In the genomic region with DNA sequence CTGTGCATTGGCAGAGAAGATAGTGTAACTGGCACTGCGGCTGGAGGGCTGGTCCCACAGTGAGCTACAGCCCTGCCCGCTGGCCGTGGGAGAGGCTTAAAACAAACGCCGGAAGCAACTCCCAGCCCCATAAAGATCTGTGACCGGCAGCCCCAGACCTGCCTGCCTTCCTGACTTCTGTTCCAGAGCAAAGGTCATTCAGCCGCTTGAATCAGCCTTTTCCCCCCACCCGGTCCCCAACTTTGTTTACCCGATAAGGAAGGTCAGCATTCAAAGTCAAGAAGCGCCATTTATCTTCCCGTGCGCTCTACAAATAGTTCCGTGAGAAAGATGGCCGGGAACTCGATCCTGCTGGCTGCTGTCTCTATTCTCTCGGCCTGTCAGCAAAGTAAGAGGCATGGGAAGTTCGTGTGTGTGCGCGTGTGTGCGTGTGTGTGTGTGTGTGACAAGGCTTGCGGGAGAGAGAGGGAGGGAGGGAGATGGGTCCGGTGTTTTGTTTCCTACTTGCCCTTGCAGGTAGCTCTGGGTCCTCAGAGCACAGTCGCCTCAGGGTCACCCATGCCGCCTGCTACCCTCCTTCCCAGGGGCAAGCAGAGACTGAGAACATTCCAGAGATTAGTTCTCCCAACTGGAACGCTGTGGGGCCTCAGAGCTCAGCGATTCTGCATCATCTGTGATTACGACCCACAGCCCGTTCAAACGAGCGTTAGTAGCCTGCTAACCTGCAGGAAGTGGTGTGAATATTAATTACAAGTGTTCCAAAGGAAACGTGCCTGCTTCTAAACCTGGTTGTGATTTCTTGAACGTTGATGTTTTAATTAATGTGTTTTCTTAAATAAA, we compare ENCODE assay signal across 8 cellular contexts. TPM values are rescaled to one million over a fixed set of nuclear protein-coding genes. Genes with fewer than 3 reads are reported as not detected.
DNase-seq lines count a peak whose midpoint lies in the region; ATAC-seq and TF ChIP-seq lines count a peak whose summit lies in the region.

Gene MGST2 (plus strand): TSS at position 130 of the 840 bp plus-strand sequence. CDS start 201 bp downstream, at position 331.

- H3K36me3 Mint-ChIP-seq in activated CD8-positive, alpha-beta T cell treated with anti-CD3 and anti-CD28 coated beads for 36 hours (ENCODE audit: low read depth): no peaks in the 10 kb centered on the region
- peaks cover 3% of the 10 kb centered on the region for H3K36me3 Mint-ChIP-seq in mesothelial cell of epicardium

- ATAC-seq in GM19023 (IDR thresholded peaks at IDR 0.05; ENCODE audit: unreplicated experiment) (peak; percentile 87), HG03135 (IDR thresholded peaks at IDR 0.05; ENCODE audit: unreplicated experiment) (peak; percentile 58)
- peak; percentile 83 for ATAC-seq in activated CD8-positive, alpha-beta T cell treated with anti-CD3 and anti-CD28 coated beads for 36 hours

- H3K4me1 Mint-ChIP-seq in activated CD8-positive, alpha-beta T cell treated with anti-CD3 and anti-CD28 coated beads for 36 hours (ENCODE audit: low read depth): peaks cover 18% of the 10 kb centered on the region
- H3K4me1 Mint-ChIP-seq in mesothelial cell of epicardium: peaks cover 51% of the 10 kb centered on the region

- H3K27me3 Mint-ChIP-seq in activated CD8-positive, alpha-beta T cell treated with anti-CD3 and anti-CD28 coated beads for 36 hours: peaks cover 1% of the 10 kb centered on the region
- no peaks in the 10 kb centered on the region for H3K27me3 Mint-ChIP-seq in mesothelial cell of epicardium (ENCODE audit: low read depth)

- CTCF ChIA-PET in activated CD8-positive, alpha-beta T cell treated with anti-CD3 and anti-CD28 coated beads for 36 hours (lab: Charles Lee): interaction anchor here (1.2 to 3.4 kb wide), 6 partner anchors 9 to 694 kb away, joined by 3 to 21 read pairs (median 5); no protein-coding TSS in a partner anchor

- H3K27ac Mint-ChIP-seq in activated CD8-positive, alpha-beta T cell treated with anti-CD3 and anti-CD28 coated beads for 36 hours: peak within 1 kb of the TSS; percentile 84
- peak within 1 kb of the TSS; percentile 96 for H3K27ac Mint-ChIP-seq in mesothelial cell of epicardium

- peak within 1 kb of the TSS; percentile 72 for H3K4me3 ChIP-seq in epithelial cell of proximal tubule (ENCODE audit: low read depth, low read length)

- H3K9me3 Mint-ChIP-seq in activated CD8-positive, alpha-beta T cell treated with anti-CD3 and anti-CD28 coated beads for 36 hours: no peaks in the 10 kb centered on the region
- no peaks in the 10 kb centered on the region for H3K9me3 Mint-ChIP-seq in mesothelial cell of epicardium

- intact Hi-C loops in activated CD8-positive, alpha-beta T cell treated with anti-CD3 and anti-CD28 coated beads for 36 hours (cut with micrococcal nuclease): no loop called here

- peak within 1 kb of the TSS; percentile 91 for H3K27ac ChIP-seq in C4-2B

- TF ChIP-seq CTCF in C4-2B (conservative IDR thresholded peaks at IDR 0.05) (no peak), epithelial cell of proximal tubule (conservative IDR thresholded peaks at IDR 0.05; ENCODE audit: low read depth, low read length) (no peak), mesothelial cell of epicardium (IDR thresholded peaks at IDR 0.05; ENCODE audit: unreplicated experiment) (no peak)
- no peak for TF ChIP-seq CTCF in activated CD8-positive, alpha-beta T cell treated with anti-CD3 and anti-CD28 coated beads for 36 hours (IDR thresholded peaks at IDR 0.05)

- peak; percentile 26 for DNase-seq in NCI-H345 treated with DMSO at 0.1 percent for 48 hours (lab: John Stamatoyannopoulos, UW; ENCODE audit: unreplicated experiment)
- peak; percentile 59 for DNase-seq in activated CD8-positive, alpha-beta T cell treated with anti-CD3 and anti-CD28 coated beads for 36 hours
- DNase-seq in epithelial cell of proximal tubule (ENCODE audit: low read depth): peak; percentile 48
- DNase-seq in mesothelial cell of epicardium (ENCODE audit: low spot score in 2 of 2, unreplicated experiment in 2 of 2): peak; percentile 26 to 57
- DNase-seq in superior temporal gyrus (ENCODE audit: extremely low spot score): peak; percentile 48

- H3K4me3 Mint-ChIP-seq in activated CD8-positive, alpha-beta T cell treated with anti-CD3 and anti-CD28 coated beads for 36 hours: peak within 1 kb of the TSS; percentile 75
- peak within 1 kb of the TSS; percentile 72 for H3K4me3 Mint-ChIP-seq in mesothelial cell of epicardium

- POLR2A ChIA-PET in activated CD8-positive, alpha-beta T cell treated with anti-CD3 and anti-CD28 coated beads for 36 hours (lab: Charles Lee): interaction anchor here (0.6 to 2.1 kb wide), 3 partner anchors 8 to 12 kb away, joined by 3 to 7 read pairs (median 3); no protein-coding TSS in a partner anchor

RNA-seq across cellular contexts. Expression of gene MGST2, which starts in this region (rescaled TPM):
- 10 to 100 TPM; 11.7 to 12.4 TPM for total RNA-seq in activated CD8-positive, alpha-beta T cell treated with anti-CD3 and anti-CD28 coated beads for 36 hours
- total RNA-seq in epithelial cell of proximal tubule (56.7 and 66.3 TPM in 2 replicates), mesothelial cell of epicardium (29.8 to 36.3 TPM (median 32.6 TPM) in 3 replicates)

Comparison
In these comparisons a context has a peak if more than half of its experiments do, and no peak if none do; other contexts are left out.
1. Peak in every context shown above with its lines: DNase-seq, ATAC-seq, H3K4me3 ChIP-seq and H3K27ac ChIP-seq.